Comparison of ENCODE assay signal across 8 cellular contexts in the genomic region with DNA sequence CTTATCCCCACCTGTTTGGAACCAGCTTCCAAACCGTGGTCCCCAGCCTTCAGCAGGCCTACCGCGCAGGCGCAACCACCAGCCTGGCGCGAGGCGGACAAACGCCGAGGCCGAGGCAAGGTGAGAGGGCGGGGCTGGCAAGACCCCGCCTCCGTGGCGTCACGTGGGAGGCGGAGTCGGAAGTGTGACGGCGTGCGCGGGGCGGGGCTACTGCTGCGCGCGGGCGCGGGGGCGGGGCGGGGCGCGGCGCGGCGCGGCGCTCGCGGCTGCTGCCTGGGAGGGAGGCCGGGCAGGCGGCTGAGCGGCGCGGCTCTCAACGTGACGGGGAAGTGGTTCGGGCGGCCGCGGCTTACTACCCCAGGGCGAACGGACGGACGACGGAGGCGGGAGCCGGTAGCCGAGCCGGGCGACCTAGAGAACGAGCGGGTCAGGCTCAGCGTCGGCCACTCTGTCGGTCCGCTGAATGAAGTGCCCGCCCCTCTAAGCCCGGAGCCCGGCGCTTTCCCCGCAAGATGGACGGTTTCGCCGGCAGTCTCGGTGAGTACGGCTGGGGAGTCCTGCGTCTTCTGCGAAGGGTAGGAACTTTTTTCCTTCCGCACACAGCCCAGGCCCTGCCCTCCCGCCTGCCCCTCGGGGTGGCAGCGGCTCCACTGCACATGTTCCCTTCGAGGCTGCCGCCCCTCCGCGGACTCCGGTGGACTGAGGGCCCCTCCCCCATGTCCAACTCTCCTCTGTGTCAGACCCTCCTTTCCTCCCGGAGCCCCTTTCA. TPM values are rescaled to one million over a fixed set of nuclear protein-coding genes. Genes with fewer than 3 reads are reported as not detected.
DNase-seq lines count a peak whose midpoint lies in the region; ATAC-seq and TF ChIP-seq lines count a peak whose summit lies in the region.

A gene with protein sequence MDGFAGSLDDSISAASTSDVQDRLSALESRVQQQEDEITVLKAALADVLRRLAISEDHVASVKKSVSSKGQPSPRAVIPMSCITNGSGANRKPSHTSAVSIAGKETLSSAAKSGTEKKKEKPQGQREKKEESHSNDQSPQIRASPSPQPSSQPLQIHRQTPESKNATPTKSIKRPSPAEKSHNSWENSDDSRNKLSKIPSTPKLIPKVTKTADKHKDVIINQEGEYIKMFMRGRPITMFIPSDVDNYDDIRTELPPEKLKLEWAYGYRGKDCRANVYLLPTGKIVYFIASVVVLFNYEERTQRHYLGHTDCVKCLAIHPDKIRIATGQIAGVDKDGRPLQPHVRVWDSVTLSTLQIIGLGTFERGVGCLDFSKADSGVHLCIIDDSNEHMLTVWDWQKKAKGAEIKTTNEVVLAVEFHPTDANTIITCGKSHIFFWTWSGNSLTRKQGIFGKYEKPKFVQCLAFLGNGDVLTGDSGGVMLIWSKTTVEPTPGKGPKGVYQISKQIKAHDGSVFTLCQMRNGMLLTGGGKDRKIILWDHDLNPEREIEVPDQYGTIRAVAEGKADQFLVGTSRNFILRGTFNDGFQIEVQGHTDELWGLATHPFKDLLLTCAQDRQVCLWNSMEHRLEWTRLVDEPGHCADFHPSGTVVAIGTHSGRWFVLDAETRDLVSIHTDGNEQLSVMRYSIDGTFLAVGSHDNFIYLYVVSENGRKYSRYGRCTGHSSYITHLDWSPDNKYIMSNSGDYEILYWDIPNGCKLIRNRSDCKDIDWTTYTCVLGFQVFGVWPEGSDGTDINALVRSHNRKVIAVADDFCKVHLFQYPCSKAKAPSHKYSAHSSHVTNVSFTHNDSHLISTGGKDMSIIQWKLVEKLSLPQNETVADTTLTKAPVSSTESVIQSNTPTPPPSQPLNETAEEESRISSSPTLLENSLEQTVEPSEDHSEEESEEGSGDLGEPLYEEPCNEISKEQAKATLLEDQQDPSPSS (plus strand): TSS at position 254 of the 769 bp plus-strand sequence. CDS start 259 bp downstream, at position 513.

- H3K27me3 Mint-ChIP-seq in CD8-positive, alpha-beta T cell (ENCODE audit: low read depth): no peaks in the 10 kb centered on the region
- H3K27me3 Mint-ChIP-seq in effector memory CD8-positive, alpha-beta T cell: no peaks in the 10 kb centered on the region
- no peaks in the 10 kb centered on the region for H3K27me3 Mint-ChIP-seq in memory B cell

- no peaks in the 10 kb centered on the region for H3K9me3 Mint-ChIP-seq in CD8-positive, alpha-beta T cell
- H3K9me3 Mint-ChIP-seq in effector memory CD8-positive, alpha-beta T cell: no peaks in the 10 kb centered on the region
- H3K9me3 Mint-ChIP-seq in memory B cell: no peaks in the 10 kb centered on the region

- H3K4me1 Mint-ChIP-seq in CD8-positive, alpha-beta T cell (ENCODE audit: low read depth): peaks cover 26% of the 10 kb centered on the region
- peaks cover 9 to 22% of the 10 kb centered on the region in 2 donors for H3K4me1 Mint-ChIP-seq in effector memory CD8-positive, alpha-beta T cell (ENCODE audit: low read depth in 2 of 2)
- H3K4me1 Mint-ChIP-seq in memory B cell: peaks cover 18% of the 10 kb centered on the region

- no peaks in the 10 kb centered on the region for H3K36me3 ChIP-seq in CD8-positive, alpha-beta T cell (ENCODE audit: insufficient read depth, low read length)

- no peak for TF ChIP-seq CTCF in CD8-positive, alpha-beta T cell (IDR thresholded peaks at IDR 0.05)

- peak; percentile 81 to 97 (median 86) for DNase-seq in CD8-positive, alpha-beta T cell
- DNase-seq in HS-27A (ENCODE audit: low read depth) (peak; percentile 51), memory B cell (ENCODE audit: low spot score in 2 of 2) (peak; percentile 96 to 99)
- peak; percentile 82 for DNase-seq in NK-92 treated with Interleukin-12 subunit alpha and Interleukin-12 subunit beta, amount 100 ng/mL, for 24 hours (lab: John Stamatoyannopoulos, UW)
- peak; percentile 88 to 94 (median 94) for DNase-seq in effector memory CD8-positive, alpha-beta T cell
- peak; percentile 87 for DNase-seq in stimulated activated CD8-positive, alpha-beta memory T cell treated with anti-CD3 and anti-CD28 coated beads, Interleukin-12 subunit alpha, Interleukin-12 subunit beta, amount 100 ng/mL, for 1 hour (ENCODE audit: low read depth)

- H3K4me3 Mint-ChIP-seq in CD8-positive, alpha-beta T cell: no peak within 1 kb of the TSS
- no peak within 1 kb of the TSS for H3K4me3 Mint-ChIP-seq in effector memory CD8-positive, alpha-beta T cell
- peak within 1 kb of the TSS; percentile 43 for H3K4me3 Mint-ChIP-seq in memory B cell

- H3K4me1 ChIP-seq in CD8-positive, alpha-beta T cell (ENCODE audit: insufficient read depth, low read length): peaks cover 45% of the 10 kb centered on the region

- peak within 1 kb of the TSS; percentile 77 for H3K27ac ChIP-seq in CD8-positive, alpha-beta T cell (ENCODE audit: low read depth, low read length)

- no peaks in the 10 kb centered on the region for H3K27me3 ChIP-seq in CD8-positive, alpha-beta T cell (ENCODE audit: insufficient read depth, low read length)

- H3K27ac Mint-ChIP-seq in CD8-positive, alpha-beta T cell: no peak within 1 kb of the TSS
- no peak within 1 kb of the TSS for H3K27ac Mint-ChIP-seq in effector memory CD8-positive, alpha-beta T cell
- H3K27ac Mint-ChIP-seq in memory B cell: no peak within 1 kb of the TSS

- CTCF ChIA-PET in CD8-positive, alpha-beta T cell (lab: Charles Lee): interaction anchor here (1.0 to 5.5 kb wide), 3 partner anchors 27 to 74 kb away, joined by 3 to 38 read pairs (median 14); no protein-coding TSS in a partner anchor
- CTCF ChIA-PET in activated CD8-positive, alpha-beta memory T cell treated with anti-CD3 and anti-CD28 coated beads for 36 hours (lab: Charles Lee): interaction anchor here (1.5 kb wide), 1 partner anchor 74 kb away, joined by 3 read pairs; no protein-coding TSS in a partner anchor

- peak within 1 kb of the TSS; percentile 72 for H3K4me3 ChIP-seq in CD8-positive, alpha-beta T cell (ENCODE audit: low read depth, low read length)

- no peaks in the 10 kb centered on the region for H3K9me3 ChIP-seq in CD8-positive, alpha-beta T cell (ENCODE audit: low read length)

- intact Hi-C loops in CD8-positive, alpha-beta T cell (cut with DNase I, micrococcal nuclease): loop anchor here (1.0 to 2.0 kb wide), 5 partner anchors 36 to 192 kb away; partner anchors contain the start of gene COX7A2L (in 1 of the 2)

- ATAC-seq in CD8-positive, alpha-beta T cell: peak; percentile 88
- ATAC-seq in GM19467 (IDR thresholded peaks at IDR 0.05; ENCODE audit: unreplicated experiment) (peak; percentile 69), memory B cell (ENCODE audit: low read depth) (peak; percentile 86)
- peak; percentile 87 for ATAC-seq in effector memory CD8-positive, alpha-beta T cell (replicated peaks)

- POLR2A ChIA-PET in CD8-positive, alpha-beta T cell (lab: Charles Lee): interaction anchor here (1.3 to 7.9 kb wide), 3 partner anchors 13 to 63 kb away, joined by 3 to 47 read pairs (median 9); no protein-coding TSS in a partner anchor
- POLR2A ChIA-PET in activated CD8-positive, alpha-beta memory T cell treated with anti-CD3 and anti-CD28 coated beads for 36 hours (lab: Charles Lee): interaction anchor here (0.5 kb wide), 1 partner anchor 182 kb away, joined by 3 read pairs; no protein-coding TSS in a partner anchor

- H3K36me3 Mint-ChIP-seq in CD8-positive, alpha-beta T cell: peaks cover 8% of the 10 kb centered on the region
- peaks cover 16% of the 10 kb centered on the region for H3K36me3 Mint-ChIP-seq in effector memory CD8-positive, alpha-beta T cell (ENCODE audit: insufficient read depth)
- H3K36me3 Mint-ChIP-seq in memory B cell: peaks cover 4% of the 10 kb centered on the region

RNA-seq across cellular contexts. Expression of the gene that starts here (rescaled TPM):
- total RNA-seq in CD8-positive, alpha-beta T cell: 100 to 1,000 TPM; 224 to 240 TPM
- 10 to 100 TPM; 56.8 to 58.9 TPM for total RNA-seq in activated CD8-positive, alpha-beta memory T cell treated with anti-CD3 and anti-CD28 coated beads for 36 hours

Comparison
In these comparisons a context has a peak if more than half of its experiments do, and no peak if none do; other contexts are left out.
1. Peak in every context shown above with its lines: DNase-seq, ATAC-seq, H3K4me3 ChIP-seq and H3K27ac ChIP-seq.